In the genomic region with DNA sequence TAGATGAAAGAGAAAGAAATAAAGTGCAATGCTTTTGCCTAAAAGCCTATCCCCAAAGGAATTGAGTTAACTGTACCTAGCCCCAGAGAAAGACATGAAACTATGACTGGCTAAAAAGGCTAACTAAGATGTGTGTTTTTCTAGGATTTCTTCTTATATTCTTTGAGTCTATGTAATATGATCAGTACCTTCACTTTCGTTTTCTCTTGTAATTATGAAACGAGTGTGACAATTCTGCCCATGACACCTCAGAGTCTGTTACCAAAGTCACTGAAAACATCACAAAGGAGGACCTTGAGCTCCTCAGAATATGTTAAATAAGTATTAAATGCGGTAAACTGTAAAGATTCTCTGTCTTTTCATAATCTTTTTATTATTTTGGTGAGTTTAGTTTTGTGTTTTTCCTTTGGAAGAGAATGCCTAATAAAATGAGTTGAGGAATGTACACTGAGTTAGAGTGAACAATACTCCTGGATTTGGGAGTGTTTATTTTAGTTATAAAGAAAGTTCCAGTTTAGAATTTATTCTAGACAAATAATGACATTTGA, we compare ENCODE assay signal across 10 cellular contexts.
DNase-seq lines count a peak whose midpoint lies in the region; ATAC-seq and TF ChIP-seq lines count a peak whose summit lies in the region.
"Had no signal": no experiment of that assay in that cellular context is flagged by ENCODE, and none has a peak within 500 bp of the region (broad histone marks: within the 10 kb centered on the region; RNA-seq: fewer than 3 reads in every experiment).

No MANE protein-coding gene starts in this region.

- no peaks in the 10 kb centered on the region for H4K20me1 ChIP-seq in DND-41 (ENCODE audit: insufficient read depth, low read length)

- TF ChIP-seq POLR2A in vagina (IDR thresholded peaks at IDR 0.05), result no peak

- TF ChIP-seq CTCF in DND-41 (IDR thresholded peaks at IDR 0.05; ENCODE audit: borderline replicate concordance, extremely low read depth, low read length, poor library complexity, severe bottlenecking) (no peak), vagina (IDR thresholded peaks at IDR 0.05) (no peak)

- peak overlapping the region; percentile 48 for H2AFZ ChIP-seq in DND-41 (ENCODE audit: low read depth, low read length)

- H3K27ac ChIP-seq in DND-41 (ENCODE audit: low read length), result peak overlapping the region; percentile 84
- H3K27ac ChIP-seq in vagina, result no peak overlapping the region
- H3K27ac ChIP-seq: spleen had no signal

- peaks cover 28% of the 10 kb centered on the region for H3K4me1 ChIP-seq in DND-41 (ENCODE audit: insufficient read depth, low read length)
- no peaks in the 10 kb centered on the region for H3K4me1 ChIP-seq in vagina
- H3K4me1 ChIP-seq: spleen had no signal

- intact Hi-C loops in vagina (cut with DNase I), result no loop called here

- peak overlapping the region in 1 of 2 experiments; percentile 42; a peak in 3 of 4 replicates for H3K4me3 ChIP-seq in DND-41 (ENCODE audit: low read depth in 1 of 2, low read length in 2 of 2)
- H3K4me3 ChIP-seq in vagina, result no peak overlapping the region

- H3K9me3 ChIP-seq in DND-41 (ENCODE audit: insufficient read depth, low read length, severe bottlenecking), result no peaks in the 10 kb centered on the region
- H3K9me3 ChIP-seq in vagina, result no peaks in the 10 kb centered on the region
- H3K9me3 ChIP-seq: spleen had no signal

- H3K36me3 Mint-ChIP-seq in T-helper 2 cell treated with Interferon-gamma antibody and Interleukin-4, amounts not matched to agents 5 μg/mL and 100 μg/mL, for 36 hours (ENCODE audit: low read depth), result no peaks in the 10 kb centered on the region

- peak overlapping the region; percentile 48 for H3K4me2 ChIP-seq in DND-41 (ENCODE audit: insufficient read depth, low read length)

- H3K9ac ChIP-seq in DND-41 (ENCODE audit: low read depth, low read length), result peak overlapping the region; percentile 50

- H3K4me3 Mint-ChIP-seq in T-helper 2 cell treated with Interferon-gamma antibody and Interleukin-4, amounts not matched to agents 5 μg/mL and 100 μg/mL, for 36 hours, result peak overlapping the region; percentile 62

- H3K27me3 ChIP-seq in DND-41 (ENCODE audit: insufficient read depth, low read length, poor library complexity) (no peaks in the 10 kb centered on the region), vagina (no peaks in the 10 kb centered on the region)
- H3K27me3 ChIP-seq: spleen had no signal

- H3K27ac Mint-ChIP-seq in T-helper 2 cell treated with Interferon-gamma antibody and Interleukin-4, amounts not matched to agents 5 μg/mL and 100 μg/mL, for 36 hours, result peak overlapping the region; percentile 49

- H3K9me3 Mint-ChIP-seq in T-helper 2 cell treated with Interferon-gamma antibody and Interleukin-4, amounts not matched to agents 5 μg/mL and 100 μg/mL, for 36 hours, result no peaks in the 10 kb centered on the region

- no peaks in the 10 kb centered on the region for H3K79me2 ChIP-seq in DND-41 (ENCODE audit: insufficient read depth, low read length)

- no peaks in the 10 kb centered on the region for H3K27me3 Mint-ChIP-seq in T-helper 2 cell treated with Interferon-gamma antibody and Interleukin-4, amounts not matched to agents 5 μg/mL and 100 μg/mL, for 36 hours (ENCODE audit: low read depth)

- H3K4me1 Mint-ChIP-seq in T-helper 2 cell treated with Interferon-gamma antibody and Interleukin-4, amounts not matched to agents 5 μg/mL and 100 μg/mL, for 36 hours (ENCODE audit: low read depth), result peaks cover 8% of the 10 kb centered on the region

- DNase-seq in DND-41 (no peak), NCI-H2227 treated with DMSO at 0.1 percent for 48 hours (lab: John Stamatoyannopoulos, UW) (no peak), HuH-7.5 (ENCODE audit: low spot score) (no peak), amniotic stem cell (lab: John Stamatoyannopoulos, UW) (no peak), vagina (ENCODE audit: extremely low spot score in 2 of 2) (no peak)
- DNase-seq in T-helper 2 cell treated with Interferon-gamma antibody and Interleukin-4, amounts not matched to agents 5 μg/mL and 100 μg/mL, for 36 hours (ENCODE audit: low spot score), result no peak
- DNase-seq: NK-92 treated with Interleukin-12 subunit alpha and Interleukin-12 subunit beta, amount 100 ng/mL, for 24 hours; spleen had no signal

- no peaks in the 10 kb centered on the region for H3K36me3 ChIP-seq in DND-41 (ENCODE audit: insufficient read depth, low read length)
- H3K36me3 ChIP-seq in vagina, result no peaks in the 10 kb centered on the region
- H3K36me3 ChIP-seq: spleen had no signal

- ATAC-seq in DND-41 (ENCODE audit: insufficient read depth, low read depth) (peak; percentile 74), GM19328 (IDR thresholded peaks at IDR 0.05; ENCODE audit: unreplicated experiment) (peak; percentile 87), HG03060 (IDR thresholded peaks at IDR 0.05; ENCODE audit: low read depth, unreplicated experiment) (peak; percentile 83)
